ENCODE assay signal across 22 cellular contexts in genomic region chr2:220553150-220553549, GRCh38.
"Had no signal": no experiment of that assay in that cellular context is flagged by ENCODE, and none has a peak within 500 bp of the region (broad histone marks: within the 10 kb centered on the region; RNA-seq: fewer than 3 reads in every experiment).

No MANE protein-coding gene starts in this region.

- H3K36me3 ChIP-seq: ascending aorta, left ventricle myocardium inferior, ovary, right lobe of liver, thoracic aorta, upper lobe of right lung had no signal

- H3K27me3 ChIP-seq: ascending aorta, dorsolateral prefrontal cortex, ovary, right lobe of liver, upper lobe of right lung had no signal

- H3K4me3 Mint-ChIP-seq: activated CD4-positive, alpha-beta T cell treated with anti-CD3 and anti-CD28 coated beads, Interleukin-2, amount 10 ng/mL, durations not matched to agents 24 days and 14 days; activated CD8-positive, alpha-beta T cell treated with anti-CD3 and anti-CD28 coated beads for 36 hours; activated naive CD4-positive, alpha-beta T cell treated with anti-CD3 and anti-CD28 coated beads, Interleukin-2, amount 10 ng/mL, durations not matched to agents 7 days and 5 days; naive thymus-derived CD4-positive, alpha-beta T cell; stimulated activated naive B cell treated with anti-CD40 and anti-IgM and Interleukin-4, amounts not matched to agents 10 μg/mL and 1 μg/mL and 100 μg/mL, for 72 hours had no signal

- H3K4me1 ChIP-seq: ascending aorta, left ventricle myocardium inferior had no signal

- H3K9me3 Mint-ChIP-seq: activated CD4-positive, alpha-beta T cell treated with anti-CD3 and anti-CD28 coated beads, Interleukin-2, amount 10 ng/mL, durations not matched to agents 24 days and 14 days; activated CD8-positive, alpha-beta T cell treated with anti-CD3 and anti-CD28 coated beads for 36 hours; activated naive CD4-positive, alpha-beta T cell treated with anti-CD3 and anti-CD28 coated beads, Interleukin-2, amount 10 ng/mL, durations not matched to agents 7 days and 5 days; stimulated activated naive B cell treated with anti-CD40 and anti-IgM and Interleukin-4, amounts not matched to agents 10 μg/mL and 1 μg/mL and 100 μg/mL, for 72 hours had no signal

- H3K27ac ChIP-seq: ascending aorta, dorsolateral prefrontal cortex, left ventricle myocardium inferior, ovary, right lobe of liver, thoracic aorta, upper lobe of right lung had no signal

- H3K9me3 ChIP-seq: ascending aorta, left ventricle myocardium inferior, mucosa of descending colon, ovary, right lobe of liver, thoracic aorta, upper lobe of right lung had no signal

- DNase-seq: activated CD4-positive, alpha-beta T cell treated with anti-CD3 and anti-CD28 coated beads, Interleukin-2, amount 10 ng/mL, durations not matched to agents 24 days and 14 days; activated CD4-positive, CD25-positive, alpha-beta regulatory T cell; activated CD8-positive, alpha-beta T cell treated with anti-CD3 and anti-CD28 coated beads for 36 hours; activated effector memory CD4-positive, alpha-beta T cell treated with Interleukin-2 at 50 U/mL for 16 hours; activated naive CD4-positive, alpha-beta T cell treated with anti-CD3 and anti-CD28 coated beads, Interleukin-2, amount 10 ng/mL, durations not matched to agents 7 days and 5 days; activated T-cell treated with anti-CD3 and anti-CD28 coated beads, Interleukin-2, amount 50 U/mL, for 48 hours; dorsolateral prefrontal cortex; foreskin melanocyte; kidney; left ventricle myocardium inferior; mucosa of descending colon; naive thymus-derived CD4-positive, alpha-beta T cell; ovary; right lobe of liver; stimulated activated CD4-positive, alpha-beta T cell treated with anti-CD3 and anti-CD28 coated beads, Interleukin-4, amount 100 ng/mL, for 4 hours; stimulated activated naive B cell treated with anti-CD40 and anti-IgM and Interleukin-4, amounts not matched to agents 10 μg/mL and 1 μg/mL and 100 μg/mL, for 72 hours; T-helper 1 cell; T-helper 9 cell; upper lobe of right lung had no signal

- H3K27me3 Mint-ChIP-seq: activated CD4-positive, alpha-beta T cell treated with anti-CD3 and anti-CD28 coated beads, Interleukin-2, amount 10 ng/mL, durations not matched to agents 24 days and 14 days; activated CD8-positive, alpha-beta T cell treated with anti-CD3 and anti-CD28 coated beads for 36 hours; activated naive CD4-positive, alpha-beta T cell treated with anti-CD3 and anti-CD28 coated beads, Interleukin-2, amount 10 ng/mL, durations not matched to agents 7 days and 5 days; stimulated activated naive B cell treated with anti-CD40 and anti-IgM and Interleukin-4, amounts not matched to agents 10 μg/mL and 1 μg/mL and 100 μg/mL, for 72 hours had no signal

- H3K4me1 Mint-ChIP-seq: activated CD4-positive, alpha-beta T cell treated with anti-CD3 and anti-CD28 coated beads, Interleukin-2, amount 10 ng/mL, durations not matched to agents 24 days and 14 days; activated naive CD4-positive, alpha-beta T cell treated with anti-CD3 and anti-CD28 coated beads, Interleukin-2, amount 10 ng/mL, durations not matched to agents 7 days and 5 days; naive thymus-derived CD4-positive, alpha-beta T cell; stimulated activated naive B cell treated with anti-CD40 and anti-IgM and Interleukin-4, amounts not matched to agents 10 μg/mL and 1 μg/mL and 100 μg/mL, for 72 hours had no signal

- H3K27ac Mint-ChIP-seq: activated CD4-positive, alpha-beta T cell treated with anti-CD3 and anti-CD28 coated beads, Interleukin-2, amount 10 ng/mL, durations not matched to agents 24 days and 14 days; activated CD8-positive, alpha-beta T cell treated with anti-CD3 and anti-CD28 coated beads for 36 hours; activated naive CD4-positive, alpha-beta T cell treated with anti-CD3 and anti-CD28 coated beads, Interleukin-2, amount 10 ng/mL, durations not matched to agents 7 days and 5 days; naive thymus-derived CD4-positive, alpha-beta T cell; stimulated activated naive B cell treated with anti-CD40 and anti-IgM and Interleukin-4, amounts not matched to agents 10 μg/mL and 1 μg/mL and 100 μg/mL, for 72 hours had no signal

- H3K4me3 ChIP-seq: ascending aorta, dorsolateral prefrontal cortex, left ventricle myocardium inferior, mucosa of descending colon, ovary, right lobe of liver, smooth muscle cell, thoracic aorta, upper lobe of right lung had no signal

- ATAC-seq: activated CD8-positive, alpha-beta T cell treated with anti-CD3 and anti-CD28 coated beads for 36 hours; mucosa of descending colon; naive thymus-derived CD4-positive, alpha-beta T cell; right lobe of liver; stimulated activated naive B cell treated with anti-CD40 and anti-IgM and Interleukin-4, amounts not matched to agents 10 μg/mL and 1 μg/mL and 100 μg/mL, for 72 hours; upper lobe of right lung had no signal

- H3K36me3 Mint-ChIP-seq: activated naive CD4-positive, alpha-beta T cell treated with anti-CD3 and anti-CD28 coated beads, Interleukin-2, amount 10 ng/mL, durations not matched to agents 7 days and 5 days; naive thymus-derived CD4-positive, alpha-beta T cell; stimulated activated naive B cell treated with anti-CD40 and anti-IgM and Interleukin-4, amounts not matched to agents 10 μg/mL and 1 μg/mL and 100 μg/mL, for 72 hours had no signal
